Comparison of ENCODE assay signal across 10 cellular contexts in genomic region chr5:156871212-156871611, GRCh38. TPM values are rescaled to one million over a fixed set of nuclear protein-coding genes. Genes with fewer than 3 reads are reported as not detected.
"Had no signal": no experiment of that assay in that cellular context is flagged by ENCODE, and none has a peak within 500 bp of the region (broad histone marks: within the 10 kb centered on the region; RNA-seq: fewer than 3 reads in every experiment).

No MANE protein-coding gene starts in this region.

- DNase-seq: GM23248, GOT3, H7, HFFc6, KG1 had no signal

- H3K4me3 Mint-ChIP-seq: HFFc6, IgD-negative memory B cell had no signal

- H3K9ac ChIP-seq: GM23248 had no signal

- H3K36me3 Mint-ChIP-seq: IgD-negative memory B cell had no signal

- H3K36me3 ChIP-seq: HAP-1 had no signal

- H3K4me3 ChIP-seq: GM23248, HAP-1 had no signal

- H3K9me3 ChIP-seq: HAP-1 had no signal

- H3K27ac ChIP-seq: GM23248, HL-60 had no signal

- FAIRE-seq: HepG2 had no signal

- H3K4me1 ChIP-seq: HAP-1 had no signal

- ATAC-seq: HCT116, HepG2 had no signal

- H3K4me1 Mint-ChIP-seq: IgD-negative memory B cell had no signal

- H2AFZ ChIP-seq: GM23248 had no signal

- H3K27ac Mint-ChIP-seq: HFFc6, IgD-negative memory B cell had no signal

RNA-seq across cellular contexts. Expression of gene PPP1R2B, which starts 21.1 kb away (rescaled TPM):
- total RNA-seq: H7, HFFc6 had no signal
- polyA plus RNA-seq: GM23248, HepG2, IgD-negative memory B cell had no signal
